In the genomic region with DNA sequence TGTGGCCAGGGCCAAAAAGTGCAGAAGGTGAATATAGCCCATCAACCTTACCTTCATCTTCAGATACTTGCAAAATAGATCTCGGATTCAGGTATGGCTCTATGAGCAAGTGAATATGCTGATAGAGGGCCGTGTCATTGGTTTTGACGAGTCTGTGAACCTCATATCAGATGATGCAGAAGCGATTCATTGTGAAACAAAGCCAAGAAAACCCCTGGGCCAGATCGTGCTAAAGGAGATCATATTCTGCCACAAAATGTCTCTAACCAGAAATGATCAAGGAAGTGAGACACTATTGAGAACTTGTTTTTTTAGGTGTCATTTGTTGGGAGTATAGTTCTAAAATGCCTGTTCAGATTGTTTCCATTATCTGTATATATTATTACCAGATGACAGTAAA, we compare ENCODE assay signal across 11 cellular contexts. TPM values are rescaled to one million over a fixed set of nuclear protein-coding genes. Genes with fewer than 3 reads are reported as not detected.
DNase-seq lines count a peak whose midpoint lies in the region; ATAC-seq lines count a peak whose summit lies in the region.
"Had no signal": no experiment of that assay in that cellular context is flagged by ENCODE, and none has a peak within 500 bp of the region (broad histone marks: within the 10 kb centered on the region; RNA-seq: fewer than 3 reads in every experiment).

No MANE protein-coding gene starts in this region.

- no peak overlapping the region for H3K4me3 ChIP-seq in H7 (ENCODE audit: insufficient read depth, low read depth, low read length)
- H3K4me3 ChIP-seq: BLaER1 treated with 17β-estradiol and CSF1 and Interleukin-3, amounts not matched to agents 10 nM and 100 nM; mucosa of descending colon had no signal

- peak; percentile 1 for DNase-seq in stimulated activated naive CD4-positive, alpha-beta T cell treated with Interleukin-2 at 50 U/mL for 16 hours (lab: John Stamatoyannopoulos, UW)
- DNase-seq in stimulated activated naive CD4-positive, alpha-beta T cell (lab: John Stamatoyannopoulos, UW), result no peak
- no peak for DNase-seq in COLO829 (ENCODE audit: low spot score)
- no peak for DNase-seq in NCI-H2081 (lab: John Stamatoyannopoulos, UW)
- DNase-seq in amniotic stem cell (lab: John Stamatoyannopoulos, UW), result no peak
- no peak for DNase-seq in H7
- DNase-seq: central memory CD4-positive, alpha-beta T cell; mucosa of descending colon had no signal

- ATAC-seq in HG02623 (IDR thresholded peaks at IDR 0.05; ENCODE audit: unreplicated experiment) (peak; percentile 98), HG03520 (IDR thresholded peaks at IDR 0.05; ENCODE audit: unreplicated experiment) (peak; percentile 97)
- ATAC-seq: mucosa of descending colon had no signal

- H3K27me3 ChIP-seq in H7 (ENCODE audit: control insufficient read depth, insufficient read depth, low read length), result no peaks in the 10 kb centered on the region
- H3K27me3 ChIP-seq: BLaER1 treated with 17β-estradiol and CSF1 and Interleukin-3, amounts not matched to agents 10 nM and 100 nM had no signal

- peaks cover 1% of the 10 kb centered on the region for H3K36me3 ChIP-seq in H7 (replicated peaks; ENCODE audit: control insufficient read depth, insufficient read depth, low read length)

RNA-seq across cellular contexts. Expression of a gene that starts 48.3 kb away (rescaled TPM):
- total RNA-seq in H7 (2014; rRNA removed; shearing (Covaris generic)), result 29.3 and 43.6 TPM in 2 replicates
